5 cellular contexts compared by ENCODE assay signal in genomic region chr4:96037705-96038104, GRCh38.
"Had no signal": no experiment of that assay in that cellular context is flagged by ENCODE, and none has a peak within 500 bp of the region (broad histone marks: within the 10 kb centered on the region; RNA-seq: fewer than 3 reads in every experiment).

No MANE protein-coding gene starts in this region.

- H3K4me3 ChIP-seq: K562 had no signal

- H3K27ac ChIP-seq: HL-60 had no signal

- DNase-seq: IMR-90, KBM-7 had no signal

- ATAC-seq: HepG2, K562 had no signal
